In the genomic region with DNA sequence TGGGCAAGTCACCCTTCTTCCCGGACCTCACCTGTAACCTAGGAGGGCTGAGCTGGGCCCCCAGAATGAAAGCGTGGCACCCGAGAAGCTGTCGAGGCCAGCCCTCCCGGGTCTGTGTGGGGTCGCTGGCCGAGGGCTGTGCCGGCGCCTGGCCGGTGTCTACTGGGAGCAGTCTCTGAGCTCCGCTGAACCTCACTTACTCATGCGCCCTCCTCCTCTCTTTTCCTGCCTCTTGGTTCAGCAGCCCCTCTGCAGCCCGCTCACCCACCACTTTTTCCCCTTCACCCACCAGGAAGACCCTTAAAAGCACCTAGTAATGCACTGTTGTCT, we compare ENCODE assay signal across 8 cellular contexts. TPM values are rescaled to one million over a fixed set of nuclear protein-coding genes. Genes with fewer than 3 reads are reported as not detected.
A peak's percentile ranks its signal among the peaks of the same experiment; 100 is the strongest.
DNase-seq lines count a peak whose midpoint lies in the region; ATAC-seq and TF ChIP-seq lines count a peak whose summit lies in the region.

No MANE protein-coding gene starts in this region.

- H3K4me3 ChIP-seq in GM12865 (ENCODE audit: low read depth, low read length): peak overlapping the region; percentile 61

- peaks cover 20% of the 10 kb centered on the region for H3K27me3 Mint-ChIP-seq in T-helper 2 cell treated with Interferon-gamma antibody and Interleukin-4, amounts not matched to agents 5 μg/mL and 100 μg/mL, for 36 hours (ENCODE audit: low read depth)
- peaks cover 7% of the 10 kb centered on the region for H3K27me3 Mint-ChIP-seq in glutamatergic neuron (ENCODE audit: unreplicated experiment)

- peak overlapping the region; percentile 97 for H3K4me3 Mint-ChIP-seq in T-helper 2 cell treated with Interferon-gamma antibody and Interleukin-4, amounts not matched to agents 5 μg/mL and 100 μg/mL, for 36 hours
- peak overlapping the region; percentile 98 for H3K4me3 Mint-ChIP-seq in glutamatergic neuron (ENCODE audit: unreplicated experiment)

- ATAC-seq in HG02759 (IDR thresholded peaks at IDR 0.05; ENCODE audit: unreplicated experiment) (peak; percentile 18), GM18861 (IDR thresholded peaks at IDR 0.05; ENCODE audit: unreplicated experiment) (no peak)

- no peaks in the 10 kb centered on the region for H3K9me3 Mint-ChIP-seq in T-helper 2 cell treated with Interferon-gamma antibody and Interleukin-4, amounts not matched to agents 5 μg/mL and 100 μg/mL, for 36 hours
- H3K9me3 Mint-ChIP-seq in glutamatergic neuron (ENCODE audit: unreplicated experiment): peaks cover 3% of the 10 kb centered on the region

- peaks cover 2% of the 10 kb centered on the region for H3K36me3 Mint-ChIP-seq in T-helper 2 cell treated with Interferon-gamma antibody and Interleukin-4, amounts not matched to agents 5 μg/mL and 100 μg/mL, for 36 hours (ENCODE audit: low read depth)
- no peaks in the 10 kb centered on the region for H3K36me3 Mint-ChIP-seq in glutamatergic neuron (ENCODE audit: unreplicated experiment)

- TF ChIP-seq CTCF in GM12865 (IDR thresholded peaks at IDR 0.05; ENCODE audit: insufficient read depth, low read depth, low read length, missing control alignments) (no peak), glutamatergic neuron (IDR thresholded peaks at IDR 0.05; ENCODE audit: partially characterized antibody, unreplicated experiment) (no peak)

- peak overlapping the region; percentile 70 for H3K27ac Mint-ChIP-seq in T-helper 2 cell treated with Interferon-gamma antibody and Interleukin-4, amounts not matched to agents 5 μg/mL and 100 μg/mL, for 36 hours
- H3K27ac Mint-ChIP-seq in glutamatergic neuron (ENCODE audit: unreplicated experiment): no peak overlapping the region

- peaks cover 17% of the 10 kb centered on the region for H3K4me1 Mint-ChIP-seq in T-helper 2 cell treated with Interferon-gamma antibody and Interleukin-4, amounts not matched to agents 5 μg/mL and 100 μg/mL, for 36 hours (ENCODE audit: low read depth)
- peaks cover 7% of the 10 kb centered on the region for H3K4me1 Mint-ChIP-seq in glutamatergic neuron (ENCODE audit: low read depth, unreplicated experiment)

- DNase-seq in GM12865 (ENCODE audit: low read depth): no peak
- no peak for DNase-seq in T-helper 2 cell treated with Interferon-gamma antibody and Interleukin-4, amounts not matched to agents 5 μg/mL and 100 μg/mL, for 36 hours (ENCODE audit: low spot score)
- DNase-seq in glutamatergic neuron: no peak
- DNase-seq in putamen (ENCODE audit: low spot score): peak; percentile 9
- no peak for DNase-seq in 8988T
- no peak for DNase-seq in kidney tubule cell (ENCODE audit: low spot score)

RNA-seq across cellular contexts. Expression of a gene that starts 0.4 kb away (rescaled TPM):
- 2.8 TPM for total RNA-seq in glutamatergic neuron (ENCODE audit: unreplicated experiment)

RNA-seq across cellular contexts. Expression of a gene that starts 32.4 kb away (rescaled TPM):
- 170 TPM for total RNA-seq in glutamatergic neuron (ENCODE audit: unreplicated experiment)

RNA-seq across cellular contexts. Expression of a gene that starts 57.5 kb away (rescaled TPM):
- total RNA-seq in glutamatergic neuron (ENCODE audit: unreplicated experiment): 55.3 TPM
